ENCODE assay signal across 8 cellular contexts in genomic region chr15:45279024-45279697, GRCh38. TPM values are rescaled to one million over a fixed set of nuclear protein-coding genes. Genes with fewer than 3 reads are reported as not detected.
A peak's percentile ranks its signal among the peaks of the same experiment; 100 is the strongest.
DNase-seq lines count a peak whose midpoint lies in the region; ATAC-seq and TF ChIP-seq lines count a peak whose summit lies in the region.

No MANE protein-coding gene starts in this region.

- TF ChIP-seq EP300 in upper lobe of left lung (IDR thresholded peaks at IDR 0.05) = peak in 1 of 4 donors; percentile 21

- TF ChIP-seq POLR2A in GM15510 (IDR thresholded peaks at IDR 0.05; ENCODE audit: borderline replicate concordance, extremely low read depth, insufficient read length) (peak; percentile 83), upper lobe of left lung (IDR thresholded peaks at IDR 0.05) (peak in 3 of 4 donors; percentile 45 to 90 (median 63))

- intact Hi-C loops in left cardiac atrium (cut with DNase I) = loop anchor here in 1 of 2 donors (2.0 kb wide), 1 partner anchor 116 kb away; no protein-coding TSS in a partner anchor
- intact Hi-C loops in posterior cingulate gyrus (cut with DNase I) = no loop called here

- peak overlapping the region; percentile 79 to 85 (median 84) for H3K27ac ChIP-seq in upper lobe of left lung

- DNase-seq in NCI-H146 treated with DMSO at 0.1 percent for 48 hours (lab: John Stamatoyannopoulos, UW; ENCODE audit: unreplicated experiment) (peak; percentile 75), T-helper 1 cell (peak; percentile 90 to 96 (median 94)), amygdala (lab: John Stamatoyannopoulos, UW) (peak; percentile 88 to 99 (median 98)), left cardiac atrium (peak; percentile 98), posterior cingulate gyrus (peak; percentile 97 to 100 (median 99)), upper lobe of left lung (peak; percentile 93 to 99)

- peak overlapping the region; percentile 37 to 60 (median 54) for H3K4me3 ChIP-seq in upper lobe of left lung

- peak; percentile 99 for ATAC-seq in HG02884 (IDR thresholded peaks at IDR 0.05; ENCODE audit: unreplicated experiment)
- ATAC-seq in left cardiac atrium = peak; percentile 100
- ATAC-seq in upper lobe of left lung (ENCODE audit: low FRiP score in 2 of 2) = peak; percentile 100

- H3K9me3 ChIP-seq in upper lobe of left lung = no peaks in the 10 kb centered on the region

- peaks cover 0 to 5% (median 0%) of the 10 kb centered on the region in 4 donors for H3K27me3 ChIP-seq in upper lobe of left lung

- WGBS in upper lobe of left lung, 2 donors = 1% methylated on average over 27 to 32 of the region's 33 CpGs

- TF ChIP-seq CTCF in upper lobe of left lung (IDR thresholded peaks at IDR 0.05) = peak in 1 of 6 experiments; percentile 7

- peaks cover 6 to 13% (median 11%) of the 10 kb centered on the region in 4 donors for H3K4me1 ChIP-seq in upper lobe of left lung

- no peaks in the 10 kb centered on the region for H3K36me3 ChIP-seq in upper lobe of left lung

RNA-seq across cellular contexts. Expression of gene SLC28A2, which starts 27.1 kb away (rescaled TPM):
- total RNA-seq in left cardiac atrium (not detected), upper lobe of left lung (under 1 TPM in 1 of 6 donors, not detected in 5; 0.20 TPM)

Comparison
In these comparisons a context has a peak if more than half of its experiments do, and no peak if none do; other contexts are left out.
1. Peak in every context shown above with its lines: DNase-seq, ATAC-seq, H3K4me3 ChIP-seq and H3K27ac ChIP-seq.